In genomic region chr7:44974549-44974948, GRCh38 we compare ENCODE assay signal across 16 cellular contexts. TPM values are rescaled to one million over a fixed set of nuclear protein-coding genes. Genes with fewer than 3 reads are reported as not detected.
DNase-seq lines count a peak whose midpoint lies in the region; ATAC-seq and TF ChIP-seq lines count a peak whose summit lies in the region.
"Had no signal": no experiment of that assay in that cellular context is flagged by ENCODE, and none has a peak within 500 bp of the region (broad histone marks: within the 10 kb centered on the region; RNA-seq: fewer than 3 reads in every experiment).

No MANE protein-coding gene starts in this region.

- H3K9ac ChIP-seq in Loucy (ENCODE audit: low read depth, low read length, poor library complexity, severe bottlenecking) = peak overlapping the region; percentile 99

- H3K79me2 ChIP-seq in Loucy (ENCODE audit: insufficient read depth, low read length) = peaks cover 92% of the 10 kb centered on the region

- no peak for ATAC-seq in HG02973 (IDR thresholded peaks at IDR 0.05; ENCODE audit: unreplicated experiment)

- no peaks in the 10 kb centered on the region for H3K9me3 ChIP-seq in Loucy (ENCODE audit: insufficient read depth, low read depth, low read length)
- H3K9me3 ChIP-seq: Caco-2, heart right ventricle, vagina had no signal

- no peaks in the 10 kb centered on the region for H3K9me3 Mint-ChIP-seq in T-helper 2 cell treated with Interferon-gamma antibody and Interleukin-4, amounts not matched to agents 5 μg/mL and 100 μg/mL, for 36 hours
- H3K9me3 Mint-ChIP-seq in activated naive CD8-positive, alpha-beta T cell treated with anti-CD3 and anti-CD28 coated beads for 36 hours = no peaks in the 10 kb centered on the region
- no peaks in the 10 kb centered on the region for H3K9me3 Mint-ChIP-seq in nephron progenitor cell

- peaks cover 62% of the 10 kb centered on the region for H3K4me1 ChIP-seq in Loucy (ENCODE audit: insufficient read depth, low read length, poor library complexity, severe bottlenecking)

- peaks cover 26% of the 10 kb centered on the region for H3K4me1 Mint-ChIP-seq in T-helper 2 cell treated with Interferon-gamma antibody and Interleukin-4, amounts not matched to agents 5 μg/mL and 100 μg/mL, for 36 hours (ENCODE audit: low read depth)
- H3K4me1 Mint-ChIP-seq in activated naive CD8-positive, alpha-beta T cell treated with anti-CD3 and anti-CD28 coated beads for 36 hours = peaks cover 29% of the 10 kb centered on the region
- no peaks in the 10 kb centered on the region for H3K4me1 Mint-ChIP-seq in nephron progenitor cell

- peak overlapping the region; percentile 98 for H3K4me2 ChIP-seq in Loucy (ENCODE audit: low read depth, low read length, poor library complexity, severe bottlenecking)

- peaks cover 76% of the 10 kb centered on the region; the same call in 1 of the 2 replicates for H3K36me3 ChIP-seq in Loucy (ENCODE audit: insufficient read depth, low read length)
- H3K36me3 ChIP-seq: vagina had no signal

- TF ChIP-seq CTCF in Loucy (conservative IDR thresholded peaks at IDR 0.05; ENCODE audit: low read length) (no peak), nephron progenitor cell (IDR thresholded peaks at IDR 0.05) (no peak)

- H3K4me3 ChIP-seq in Loucy (ENCODE audit: low read length, poor library complexity, severe bottlenecking) = peak overlapping the region; percentile 87
- H3K4me3 ChIP-seq: heart right ventricle, vagina had no signal

- H2AFZ ChIP-seq in Loucy (ENCODE audit: low read length) = no peak overlapping the region

- no peaks in the 10 kb centered on the region for H3K27me3 ChIP-seq in Loucy (ENCODE audit: insufficient read depth, low read length, poor library complexity, severe bottlenecking)
- H3K27me3 ChIP-seq: heart right ventricle, vagina had no signal

- H3K4me3 Mint-ChIP-seq in T-helper 2 cell treated with Interferon-gamma antibody and Interleukin-4, amounts not matched to agents 5 μg/mL and 100 μg/mL, for 36 hours = peak overlapping the region; percentile 99
- H3K4me3 Mint-ChIP-seq in activated naive CD8-positive, alpha-beta T cell treated with anti-CD3 and anti-CD28 coated beads for 36 hours = peak overlapping the region; percentile 59
- no peak overlapping the region for H3K4me3 Mint-ChIP-seq in nephron progenitor cell

- peaks cover 81% of the 10 kb centered on the region for H4K20me1 ChIP-seq in Loucy (ENCODE audit: insufficient read depth, low read length, poor library complexity, severe bottlenecking)

- peak overlapping the region; percentile 86 for H3K27ac Mint-ChIP-seq in T-helper 2 cell treated with Interferon-gamma antibody and Interleukin-4, amounts not matched to agents 5 μg/mL and 100 μg/mL, for 36 hours
- H3K27ac Mint-ChIP-seq in activated naive CD8-positive, alpha-beta T cell treated with anti-CD3 and anti-CD28 coated beads for 36 hours = peak overlapping the region; percentile 86
- peak overlapping the region; percentile 84 for H3K27ac Mint-ChIP-seq in nephron progenitor cell

- H3F3A ChIP-seq in Loucy (ENCODE audit: low read depth) = peaks cover 4% of the 10 kb centered on the region; the same call in 1 of the 2 replicates

- no peaks in the 10 kb centered on the region for H3K27me3 Mint-ChIP-seq in T-helper 2 cell treated with Interferon-gamma antibody and Interleukin-4, amounts not matched to agents 5 μg/mL and 100 μg/mL, for 36 hours (ENCODE audit: low read depth)
- H3K27me3 Mint-ChIP-seq in activated naive CD8-positive, alpha-beta T cell treated with anti-CD3 and anti-CD28 coated beads for 36 hours = no peaks in the 10 kb centered on the region
- H3K27me3 Mint-ChIP-seq in nephron progenitor cell (ENCODE audit: low read depth, poor library complexity) = peaks cover 3% of the 10 kb centered on the region

- H3K36me3 Mint-ChIP-seq in T-helper 2 cell treated with Interferon-gamma antibody and Interleukin-4, amounts not matched to agents 5 μg/mL and 100 μg/mL, for 36 hours (ENCODE audit: low read depth) = peaks cover 88% of the 10 kb centered on the region
- peaks cover 61% of the 10 kb centered on the region for H3K36me3 Mint-ChIP-seq in activated naive CD8-positive, alpha-beta T cell treated with anti-CD3 and anti-CD28 coated beads for 36 hours
- H3K36me3 Mint-ChIP-seq in nephron progenitor cell (ENCODE audit: low read depth) = no peaks in the 10 kb centered on the region

- DNase-seq in T-helper 2 cell treated with Interferon-gamma antibody and Interleukin-4, amounts not matched to agents 5 μg/mL and 100 μg/mL, for 36 hours (ENCODE audit: low spot score) = no peak
- DNase-seq in T-helper 2 cell = no peak
- DNase-seq in activated naive CD8-positive, alpha-beta T cell treated with anti-CD3 and anti-CD28 coated beads for 36 hours = no peak
- DNase-seq in nephron progenitor cell = no peak
- no peak for DNase-seq in activated CD4-positive, CD25-positive, alpha-beta regulatory T cell treated with anti-CD3 and anti-CD28 coated beads, Interleukin-2, amount 50 U/mL, for 72 hours
- no peak for DNase-seq in AG20443 (ENCODE audit: low spot score)
- DNase-seq: activated CD4-positive, alpha-beta T cell treated with anti-CD3 and anti-CD28 coated beads, Interleukin-2, amount 50 U/mL, for 4 hours; activated gamma-delta T cell treated with Interleukin-2 at 50 U/mL for 16 hours; Caco-2; H7; heart right ventricle; mesendoderm; right cardiac atrium had no signal

- no peaks in the 10 kb centered on the region for H3K9me2 ChIP-seq in Loucy (replicated peaks; ENCODE audit: low read depth, low read length)

RNA-seq across cellular contexts. Expression of gene MYO1G, which starts 4.3 kb away (rescaled TPM):
- 100 to 1,000 TPM; 302 to 306 TPM for total RNA-seq in activated naive CD8-positive, alpha-beta T cell treated with anti-CD3 and anti-CD28 coated beads for 36 hours
- total RNA-seq: H7 had no signal

RNA-seq across cellular contexts. Expression of gene CCM2, which starts 25.5 kb away (rescaled TPM):
- total RNA-seq in activated naive CD8-positive, alpha-beta T cell treated with anti-CD3 and anti-CD28 coated beads for 36 hours = 10 to 100 TPM; 50.8 to 51.6 TPM
